ENCODE assay signal across 17 cellular contexts in genomic region chr19:18065173-18065495, GRCh38. TPM values are rescaled to one million over a fixed set of nuclear protein-coding genes. Genes with fewer than 3 reads are reported as not detected.
DNase-seq lines count a peak whose midpoint lies in the region; ATAC-seq and TF ChIP-seq lines count a peak whose summit lies in the region.
"Had no signal": no experiment of that assay in that cellular context is flagged by ENCODE, and none has a peak within 500 bp of the region (broad histone marks: within the 10 kb centered on the region; RNA-seq: fewer than 3 reads in every experiment).

No MANE protein-coding gene starts in this region.

- BruUV-seq in Calu3 (replicated peaks; lab: Mats Ljungman, UMichigan) (no TSS peak), PC-3 (replicated peaks; lab: Mats Ljungman, UMichigan) (no TSS peak)

- H3K36me3 ChIP-seq in PC-3 (ENCODE audit: low read depth, low read length): no peaks in the 10 kb centered on the region
- no peaks in the 10 kb centered on the region for H3K36me3 ChIP-seq in neural progenitor cell
- H3K36me3 ChIP-seq: BE2C, HAP-1 had no signal

- H3K79me2 ChIP-seq in PC-3 (ENCODE audit: low read length) (no peaks in the 10 kb centered on the region), neural progenitor cell (ENCODE audit: low read depth) (no peaks in the 10 kb centered on the region)

- no peak overlapping the region for H3K4me3 ChIP-seq in PC-3 (ENCODE audit: low read length)
- no peak overlapping the region for H3K4me3 ChIP-seq in neural progenitor cell
- H3K4me3 ChIP-seq: HAP-1 had no signal

- H3K9me3 ChIP-seq in PC-3 (ENCODE audit: low read length): no peaks in the 10 kb centered on the region
- no peaks in the 10 kb centered on the region for H3K9me3 ChIP-seq in neural progenitor cell (ENCODE audit: low read depth)
- H3K9me3 ChIP-seq: BE2C, Caco-2, HAP-1 had no signal

- H3K9me3 Mint-ChIP-seq in Calu3 (ENCODE audit: low read depth, unreplicated experiment) (no peaks in the 10 kb centered on the region), neural progenitor cell (no peaks in the 10 kb centered on the region)
- H3K9me3 Mint-ChIP-seq: CD8-positive, alpha-beta memory T cell; HFFc6 had no signal

- no peak for ATAC-seq in PC-3
- ATAC-seq in HG02759 (IDR thresholded peaks at IDR 0.05; ENCODE audit: unreplicated experiment): no peak
- ATAC-seq in HG02678 (IDR thresholded peaks at IDR 0.05; ENCODE audit: unreplicated experiment): no peak

- TF ChIP-seq CTCF in 22Rv1 (IDR thresholded peaks at IDR 0.05): no peak
- no peak for TF ChIP-seq CTCF in Calu3 (IDR thresholded peaks at IDR 0.05; ENCODE audit: unreplicated experiment)
- TF ChIP-seq CTCF in PC-3 (conservative IDR thresholded peaks at IDR 0.05; ENCODE audit: low read depth, low read length): no peak
- TF ChIP-seq CTCF in neural progenitor cell (IDR thresholded peaks at IDR 0.05): no peak

- DNase-seq in Calu3 (no peak), PC-3 (no peak), neural progenitor cell (ENCODE audit: low spot score) (no peak), NCI-H1048 (lab: John Stamatoyannopoulos, UW) (no peak), erythroblast (lab: John Stamatoyannopoulos, UW) (no peak)
- DNase-seq: CD8-positive, alpha-beta memory T cell; GF-D8; GOT3; HFFc6 had no signal

- H3F3A ChIP-seq in PC-3 (ENCODE audit: low read length, unreplicated experiment) (no peaks in the 10 kb centered on the region), neural progenitor cell (ENCODE audit: low read depth) (no peaks in the 10 kb centered on the region)

- no peak overlapping the region for H3K4me2 ChIP-seq in PC-3 (ENCODE audit: low read length)
- no peak overlapping the region for H3K4me2 ChIP-seq in neural progenitor cell

- H3K27ac Mint-ChIP-seq in Calu3 (ENCODE audit: unreplicated experiment): peak overlapping the region; percentile 37
- H3K27ac Mint-ChIP-seq in neural progenitor cell: peak overlapping the region; percentile 87
- H3K27ac Mint-ChIP-seq: HFFc6 had no signal

- H4K20me1 ChIP-seq in PC-3 (ENCODE audit: low read length): no peaks in the 10 kb centered on the region
- H4K20me1 ChIP-seq in neural progenitor cell (ENCODE audit: low read depth): no peaks in the 10 kb centered on the region

- no peaks in the 10 kb centered on the region for H3K27me3 ChIP-seq in PC-3 (ENCODE audit: low read length)
- H3K27me3 ChIP-seq in neural progenitor cell: no peaks in the 10 kb centered on the region
- H3K27me3 ChIP-seq: BE2C had no signal

- H3K4me3 Mint-ChIP-seq in Calu3 (ENCODE audit: low read depth, unreplicated experiment) (no peak overlapping the region), neural progenitor cell (peak overlapping the region; percentile 55)
- H3K4me3 Mint-ChIP-seq: CD8-positive, alpha-beta memory T cell; HFFc6 had no signal

- CTCF ChIA-PET in Calu3 (lab: Charles Lee): no interaction called here
- CTCF ChIA-PET in PC-3 (lab: Charles Lee): no interaction called here

- intact Hi-C loops in Calu3 (cut with micrococcal nuclease; ENCODE audit: unreplicated experiment) (no loop called here), PC-3 (cut with micrococcal nuclease) (no loop called here)

- H3K9me2 ChIP-seq in PC-3 (replicated peaks; ENCODE audit: low read length): no peaks in the 10 kb centered on the region

- no peak overlapping the region for H3K9ac ChIP-seq in PC-3 (ENCODE audit: low read length)
- no peak overlapping the region for H3K9ac ChIP-seq in neural progenitor cell

- H2AFZ ChIP-seq in PC-3 (ENCODE audit: low read length) (peak overlapping the region; percentile 22; the same call in 1 of the 2 replicates), neural progenitor cell (replicated peaks) (no peak overlapping the region)

- POLR2A ChIA-PET in PC-3 (lab: Charles Lee; ENCODE audit: unreplicated experiment): no interaction called here

- H3K4me1 Mint-ChIP-seq in Calu3 (ENCODE audit: low read depth, unreplicated experiment): no peaks in the 10 kb centered on the region
- H3K4me1 Mint-ChIP-seq in neural progenitor cell: peaks cover 8% of the 10 kb centered on the region
- H3K4me1 Mint-ChIP-seq: CD8-positive, alpha-beta memory T cell had no signal

- no peaks in the 10 kb centered on the region for H3K36me3 Mint-ChIP-seq in Calu3 (ENCODE audit: insufficient read depth, unreplicated experiment)
- H3K36me3 Mint-ChIP-seq in neural progenitor cell: no peaks in the 10 kb centered on the region

- H3K27me3 Mint-ChIP-seq in Calu3 (ENCODE audit: unreplicated experiment): no peaks in the 10 kb centered on the region
- peaks cover 10% of the 10 kb centered on the region for H3K27me3 Mint-ChIP-seq in neural progenitor cell (ENCODE audit: insufficient read depth, low read depth)
- H3K27me3 Mint-ChIP-seq: CD8-positive, alpha-beta memory T cell had no signal

- H3K27ac ChIP-seq in 22Rv1: peak overlapping the region; percentile 40
- no peak overlapping the region for H3K27ac ChIP-seq in PC-3 (ENCODE audit: low read length)
- no peak overlapping the region for H3K27ac ChIP-seq in neural progenitor cell
- H3K27ac ChIP-seq: C4-2B had no signal

- TF ChIP-seq POLR2A in erythroblast (IDR thresholded peaks at IDR 0.05; ENCODE audit: low read length): no peak

- H3K4me1 ChIP-seq in PC-3 (ENCODE audit: insufficient read depth, low read length) (no peaks in the 10 kb centered on the region), neural progenitor cell (no peaks in the 10 kb centered on the region)
- H3K4me1 ChIP-seq: BE2C, Caco-2, HAP-1 had no signal

RNA-seq across cellular contexts. Expression of gene IL12RB1, which starts 21.6 kb away (rescaled TPM):
- total RNA-seq in Calu3 (2022): not detected in 2 replicates
- not detected in 2 replicates for total RNA-seq in PC-3 (2014; rRNA removed)
- total RNA-seq in neural progenitor cell (ENCODE audit: low replicate concordance): not detected in 2 replicates
- total RNA-seq: Caco-2, HT-29 had no signal

RNA-seq across cellular contexts. Expression of gene MAST3, which starts 32.4 kb away (rescaled TPM):
- 5.5 and 5.9 TPM in 2 replicates for total RNA-seq in Calu3 (2022)
- total RNA-seq in PC-3 (2014; rRNA removed): 6.7 and 8.1 TPM in 2 replicates
- total RNA-seq in neural progenitor cell (ENCODE audit: low replicate concordance): 2.1 and 5.1 TPM in 2 replicates

RNA-seq across cellular contexts. Expression of gene ARRDC2, which starts 57.2 kb away (rescaled TPM):
- total RNA-seq in Calu3 (2022) (15.8 and 23.0 TPM in 2 replicates), PC-3 (2014; rRNA removed) (27.7 and 38.5 TPM in 2 replicates), neural progenitor cell (ENCODE audit: low replicate concordance) (4.7 and 14.4 TPM in 2 replicates)
